Comparison of ENCODE assay signal across 21 cellular contexts in genomic region chr19:29395712-29396414, GRCh38.
A peak's percentile ranks its signal among the peaks of the same experiment; 100 is the strongest.
DNase-seq lines count a peak whose midpoint lies in the region; ATAC-seq, FAIRE-seq and TF ChIP-seq lines count a peak whose summit lies in the region.
"Had no signal": no experiment of that assay in that cellular context is flagged by ENCODE, and none has a peak within 500 bp of the region (broad histone marks: within the 10 kb centered on the region; RNA-seq: fewer than 3 reads in every experiment).

No MANE protein-coding gene starts in this region.

- peaks cover 52% of the 10 kb centered on the region for H3K4me1 ChIP-seq in BLaER1
- H3K4me1 ChIP-seq in tibial artery, result no peaks in the 10 kb centered on the region
- no peaks in the 10 kb centered on the region for H3K4me1 ChIP-seq in OCI-LY7 (ENCODE audit: insufficient read depth, low read length, poor library complexity, severe bottlenecking)
- H3K4me1 ChIP-seq: Caco-2, HAP-1 had no signal

- no TSS peak for BruUV-seq in OCI-LY7 (replicated peaks; lab: Mats Ljungman, UMichigan)

- POLR2A ChIA-PET in OCI-LY7 (lab: Charles Lee), result no interaction called here

- H3K9me3 ChIP-seq in BLaER1 (peaks cover 9% of the 10 kb centered on the region), tibial artery (peaks cover 0 to 18% (median 12%) of the 10 kb centered on the region in 3 donors), OCI-LY7 (ENCODE audit: low read length) (no peaks in the 10 kb centered on the region)
- H3K9me3 ChIP-seq: Caco-2, HAP-1 had no signal

- H3K4me3 Mint-ChIP-seq in mesothelial cell of epicardium (no peak overlapping the region), type B pancreatic cell (peak overlapping the region; percentile 72)
- H3K4me3 Mint-ChIP-seq: B cell; CD4-positive, alpha-beta memory T cell; GM23338 had no signal

- H3K79me2 ChIP-seq in OCI-LY7 (ENCODE audit: insufficient read depth, low read depth, low read length), result no peaks in the 10 kb centered on the region

- H3K36me3 ChIP-seq in BLaER1 (no peaks in the 10 kb centered on the region), bronchial epithelial cell (ENCODE audit: control insufficient read depth, insufficient read depth, low read length) (no peaks in the 10 kb centered on the region), tibial artery (no peaks in the 10 kb centered on the region), OCI-LY7 (ENCODE audit: insufficient read depth, low read length) (no peaks in the 10 kb centered on the region)
- H3K36me3 ChIP-seq: HAP-1 had no signal

- H3K4me3 ChIP-seq in BLaER1 (no peak overlapping the region), bronchial epithelial cell (ENCODE audit: low read depth, low read length) (no peak overlapping the region), tibial artery (no peak overlapping the region), OCI-LY7 (ENCODE audit: low read depth, low read length, poor library complexity, severe bottlenecking) (no peak overlapping the region)
- H3K4me3 ChIP-seq: GM23338, HAP-1 had no signal

- H3K9ac ChIP-seq in BLaER1, result no peak overlapping the region

- H3K27ac ChIP-seq in BLaER1 (no peak overlapping the region), tibial artery (no peak overlapping the region), OCI-LY7 (ENCODE audit: low read depth, low read length, poor library complexity, severe bottlenecking) (no peak overlapping the region)
- H3K27ac ChIP-seq: 22Rv1 had no signal

- H3K27ac Mint-ChIP-seq in mesothelial cell of epicardium (peak overlapping the region; percentile 8), type B pancreatic cell (no peak overlapping the region)
- H3K27ac Mint-ChIP-seq: B cell; CD4-positive, alpha-beta memory T cell; GM23338 had no signal

- ATAC-seq in GM21576 (IDR thresholded peaks at IDR 0.05; ENCODE audit: unreplicated experiment), result no peak

- peak overlapping the region; percentile 54 for H3K4me2 ChIP-seq in BLaER1
- H3K4me2 ChIP-seq in OCI-LY7 (ENCODE audit: low read length), result no peak overlapping the region
- H3K4me2 ChIP-seq: GM23338 had no signal

- peaks cover 37% of the 10 kb centered on the region for H3K4me1 Mint-ChIP-seq in mesothelial cell of epicardium
- H3K4me1 Mint-ChIP-seq in type B pancreatic cell (ENCODE audit: unreplicated experiment), result peaks cover 29% of the 10 kb centered on the region
- H3K4me1 Mint-ChIP-seq: B cell had no signal

- H3K36me3 Mint-ChIP-seq in mesothelial cell of epicardium (no peaks in the 10 kb centered on the region), type B pancreatic cell (no peaks in the 10 kb centered on the region)
- H3K36me3 Mint-ChIP-seq: CD4-positive, alpha-beta memory T cell had no signal

- no peaks in the 10 kb centered on the region for H3K9me2 ChIP-seq in OCI-LY7 (ENCODE audit: insufficient read depth, low read length)

- DNase-seq in bronchial epithelial cell (ENCODE audit: low read depth) (no peak), mesothelial cell of epicardium (ENCODE audit: low spot score in 2 of 2, unreplicated experiment in 2 of 2) (no peak), type B pancreatic cell (ENCODE audit: extremely low spot score, unreplicated experiment) (no peak), tibial artery (no peak), OCI-LY7 (ENCODE audit: low spot score) (no peak)
- DNase-seq: C1 segment of cervical spinal cord; Caco-2; CD4-positive, alpha-beta memory T cell; DMS153; DND-41 had no signal

- H3K9me3 Mint-ChIP-seq in mesothelial cell of epicardium (peaks cover 10% of the 10 kb centered on the region), type B pancreatic cell (peaks cover 9% of the 10 kb centered on the region)

- peaks cover 22% of the 10 kb centered on the region for H3K27me3 Mint-ChIP-seq in mesothelial cell of epicardium (ENCODE audit: low read depth)
- H3K27me3 Mint-ChIP-seq in type B pancreatic cell, result peaks cover 22% of the 10 kb centered on the region
- H3K27me3 Mint-ChIP-seq: B cell had no signal

- H4K20me1 ChIP-seq in BLaER1 (no peaks in the 10 kb centered on the region), OCI-LY7 (ENCODE audit: insufficient read depth, low read length) (no peaks in the 10 kb centered on the region)

- CTCF ChIA-PET in OCI-LY7 (lab: Charles Lee; ENCODE audit: unreplicated experiment), result no interaction called here

- intact Hi-C loops in tibial artery (cut with DNase I; ENCODE audit: low total_unique reads) (no loop called here), OCI-LY7 (cut with micrococcal nuclease; ENCODE audit: unreplicated experiment) (no loop called here)

- H2AFZ ChIP-seq in OCI-LY7 (ENCODE audit: low read length), result no peak overlapping the region

- TF ChIP-seq CTCF in bronchial epithelial cell (IDR thresholded peaks at IDR 0.05; ENCODE audit: insufficient read depth, low read length, severe bottlenecking) (no peak), mesothelial cell of epicardium (IDR thresholded peaks at IDR 0.05; ENCODE audit: unreplicated experiment) (no peak), type B pancreatic cell (conservative IDR thresholded peaks at IDR 0.05) (no peak), tibial artery (IDR thresholded peaks at IDR 0.05) (no peak), OCI-LY7 (conservative IDR thresholded peaks at IDR 0.05; ENCODE audit: low read length) (no peak)

- peak; percentile 32 for FAIRE-seq in bronchial epithelial cell (lab: Jason Lieb, UNC)
- FAIRE-seq: A204.1, G401.6, GM12892, GM19239, H54 had no signal

- H3K27me3 ChIP-seq in BLaER1, result no peaks in the 10 kb centered on the region
- no peaks in the 10 kb centered on the region for H3K27me3 ChIP-seq in bronchial epithelial cell (ENCODE audit: control insufficient read depth, insufficient read depth, low read length)
- no peaks in the 10 kb centered on the region for H3K27me3 ChIP-seq in tibial artery
